In the genomic region with DNA sequence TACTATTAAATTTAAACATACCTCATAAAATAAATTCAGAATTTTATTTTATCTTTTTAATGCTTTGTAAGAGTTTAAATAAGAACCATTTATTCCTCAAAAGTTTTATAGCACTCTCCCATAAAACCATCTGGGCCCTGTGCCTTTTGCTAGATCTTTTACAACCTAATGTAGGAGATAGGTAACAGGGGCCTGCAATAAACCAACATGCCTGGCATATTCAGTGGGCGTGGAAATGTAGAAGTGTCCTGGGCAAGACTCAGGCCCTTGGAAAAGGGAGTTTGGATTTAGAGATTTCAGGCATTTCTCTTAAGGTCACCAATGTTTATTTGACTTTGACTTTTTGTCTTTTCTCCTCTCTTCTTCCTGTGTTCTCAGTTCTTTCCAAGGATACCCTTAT, we compare ENCODE assay signal across 21 cellular contexts. TPM values are rescaled to one million over a fixed set of nuclear protein-coding genes. Genes with fewer than 3 reads are reported as not detected.
A peak's percentile ranks its signal among the peaks of the same experiment; 100 is the strongest.
DNase-seq lines count a peak whose midpoint lies in the region; ATAC-seq, FAIRE-seq and TF ChIP-seq lines count a peak whose summit lies in the region.
"Had no signal": no experiment of that assay in that cellular context is flagged by ENCODE, and none has a peak within 500 bp of the region (broad histone marks: within the 10 kb centered on the region; RNA-seq: fewer than 3 reads in every experiment).

No MANE protein-coding gene starts in this region.

- peaks cover 2% of the 10 kb centered on the region for H3K9me3 Mint-ChIP-seq in activated CD8-positive, alpha-beta memory T cell treated with anti-CD3 and anti-CD28 coated beads, Interleukin-2, amount 10 ng/mL, durations not matched to agents 7 days and 5 days (ENCODE audit: low read depth)
- H3K9me3 Mint-ChIP-seq: HFFc6 had no signal

- no peak for FAIRE-seq in urothelium cell line (lab: Jason Lieb, UNC)
- FAIRE-seq: A204.1, G401.6, GM12892, H54 had no signal

- no peak overlapping the region for H3K9ac ChIP-seq in Karpas-422 (ENCODE audit: low read length)
- H3K9ac ChIP-seq: BLaER1 had no signal

- H3K36me3 ChIP-seq in Karpas-422 (ENCODE audit: insufficient read depth, low read length) (peaks cover 11% of the 10 kb centered on the region; the same call in 1 of the 2 replicates), mucosa of descending colon (ENCODE audit: low read depth) (no peaks in the 10 kb centered on the region)
- H3K36me3 ChIP-seq: BLaER1, HAP-1 had no signal

- H3K36me3 Mint-ChIP-seq in activated CD8-positive, alpha-beta memory T cell treated with anti-CD3 and anti-CD28 coated beads, Interleukin-2, amount 10 ng/mL, durations not matched to agents 7 days and 5 days = no peaks in the 10 kb centered on the region
- H3K36me3 Mint-ChIP-seq: CD4-positive, CD25-positive, alpha-beta regulatory T cell had no signal

- H3K9me2 ChIP-seq in Karpas-422 (replicated peaks; ENCODE audit: insufficient read depth, low read length) = no peaks in the 10 kb centered on the region

- H3K27ac Mint-ChIP-seq in activated CD8-positive, alpha-beta memory T cell treated with anti-CD3 and anti-CD28 coated beads, Interleukin-2, amount 10 ng/mL, durations not matched to agents 7 days and 5 days = no peak overlapping the region
- H3K27ac Mint-ChIP-seq: B cell, HFFc6 had no signal

- DNase-seq in activated CD8-positive, alpha-beta memory T cell treated with anti-CD3 and anti-CD28 coated beads, Interleukin-2, amount 10 ng/mL, durations not matched to agents 7 days and 5 days = peak; percentile 7
- DNase-seq in activated CD8-positive, alpha-beta memory T cell treated with anti-CD3 and anti-CD28 coated beads, Interleukin-2, amount 50 U/mL, for 48 hours = no peak
- DNase-seq in Karpas-422 (no peak), mucosa of descending colon (no peak), urothelium cell line (ENCODE audit: low spot score) (no peak)
- DNase-seq: Caco-2; CD4-positive, CD25-positive, alpha-beta regulatory T cell; DMS153; DND-41; GOT3; HFFc6 had no signal

- no peaks in the 10 kb centered on the region for H4K20me1 ChIP-seq in Karpas-422 (ENCODE audit: insufficient read depth, low read depth, low read length)
- H4K20me1 ChIP-seq: BLaER1 had no signal

- no peaks in the 10 kb centered on the region for H3K4me1 Mint-ChIP-seq in activated CD8-positive, alpha-beta memory T cell treated with anti-CD3 and anti-CD28 coated beads, Interleukin-2, amount 10 ng/mL, durations not matched to agents 7 days and 5 days
- H3K4me1 Mint-ChIP-seq: B cell had no signal

- intact Hi-C loops in mucosa of descending colon (cut with DNase I, micrococcal nuclease) = no loop called here

- no peaks in the 10 kb centered on the region for H3K9me3 ChIP-seq in Karpas-422 (ENCODE audit: low read length)
- H3K9me3 ChIP-seq in mucosa of descending colon = no peaks in the 10 kb centered on the region
- H3K9me3 ChIP-seq: Caco-2, HAP-1 had no signal

- H3K4me1 ChIP-seq in Karpas-422 (ENCODE audit: low read length) (peaks cover 37% of the 10 kb centered on the region), mucosa of descending colon (ENCODE audit: low read depth) (no peaks in the 10 kb centered on the region)
- H3K4me1 ChIP-seq: Caco-2, HAP-1 had no signal

- TF ChIP-seq CTCF in mucosa of descending colon (IDR thresholded peaks at IDR 0.05) = no peak

- peak overlapping the region; percentile 42 for H3K4me2 ChIP-seq in Karpas-422 (ENCODE audit: low read depth, low read length, poor library complexity, severe bottlenecking)
- H3K4me2 ChIP-seq: BLaER1 had no signal

- H2AFZ ChIP-seq in Karpas-422 (ENCODE audit: low read length) = no peak overlapping the region

- no peaks in the 10 kb centered on the region for H3K79me2 ChIP-seq in Karpas-422 (ENCODE audit: low read length)

- CTCF ChIA-PET in activated CD8-positive, alpha-beta memory T cell treated with anti-CD3 and anti-CD28 coated beads, Interleukin-2, amount 10 ng/mL, durations not matched to agents 7 days and 5 days (lab: Charles Lee) = no interaction called here

- H3K27me3 Mint-ChIP-seq in activated CD8-positive, alpha-beta memory T cell treated with anti-CD3 and anti-CD28 coated beads, Interleukin-2, amount 10 ng/mL, durations not matched to agents 7 days and 5 days = no peaks in the 10 kb centered on the region

- H3K4me3 ChIP-seq in Karpas-422 (ENCODE audit: low read length) (no peak overlapping the region), mucosa of descending colon (no peak overlapping the region)
- H3K4me3 ChIP-seq: BLaER1, HAP-1 had no signal

- no peak overlapping the region for H3K27ac ChIP-seq in Karpas-422 (ENCODE audit: low read length)
- H3K27ac ChIP-seq: 22Rv1, BLaER1, C4-2B had no signal

- H3K4me3 Mint-ChIP-seq in activated CD8-positive, alpha-beta memory T cell treated with anti-CD3 and anti-CD28 coated beads, Interleukin-2, amount 10 ng/mL, durations not matched to agents 7 days and 5 days = no peak overlapping the region
- H3K4me3 Mint-ChIP-seq: B cell; CD4-positive, CD25-positive, alpha-beta regulatory T cell; HFFc6 had no signal

- H3K27me3 ChIP-seq in Karpas-422 (ENCODE audit: low read length) = no peaks in the 10 kb centered on the region
- H3K27me3 ChIP-seq: BLaER1 had no signal

- no peak for ATAC-seq in activated CD8-positive, alpha-beta memory T cell treated with anti-CD3 and anti-CD28 coated beads, Interleukin-2, amount 10 ng/mL, durations not matched to agents 7 days and 5 days
- ATAC-seq in mucosa of descending colon (peak; percentile 59), HG02885 (IDR thresholded peaks at IDR 0.05; ENCODE audit: poor library complexity, unreplicated experiment) (no peak)

RNA-seq across cellular contexts. Expression of a gene that starts 46.4 kb away (rescaled TPM):
- total RNA-seq in activated CD8-positive, alpha-beta memory T cell treated with anti-CD3 and anti-CD28 coated beads, Interleukin-2, amount 10 ng/mL, durations not matched to agents 7 days and 5 days = 1 to 10 TPM; 6.9 to 9.0 TPM
- 59.3 and 70.7 TPM in 2 replicates for total RNA-seq in Karpas-422 (2014; rRNA removed; shearing (Covaris generic); ENCODE audit: low replicate concordance)
- total RNA-seq in mucosa of descending colon = 10 to 100 TPM in 1 of 3 donors, 1 to 10 TPM in 2; 2.8 to 12.6 (median 4.9) TPM
